ENCODE assay signal across 1 cellular context in the genomic region with DNA sequence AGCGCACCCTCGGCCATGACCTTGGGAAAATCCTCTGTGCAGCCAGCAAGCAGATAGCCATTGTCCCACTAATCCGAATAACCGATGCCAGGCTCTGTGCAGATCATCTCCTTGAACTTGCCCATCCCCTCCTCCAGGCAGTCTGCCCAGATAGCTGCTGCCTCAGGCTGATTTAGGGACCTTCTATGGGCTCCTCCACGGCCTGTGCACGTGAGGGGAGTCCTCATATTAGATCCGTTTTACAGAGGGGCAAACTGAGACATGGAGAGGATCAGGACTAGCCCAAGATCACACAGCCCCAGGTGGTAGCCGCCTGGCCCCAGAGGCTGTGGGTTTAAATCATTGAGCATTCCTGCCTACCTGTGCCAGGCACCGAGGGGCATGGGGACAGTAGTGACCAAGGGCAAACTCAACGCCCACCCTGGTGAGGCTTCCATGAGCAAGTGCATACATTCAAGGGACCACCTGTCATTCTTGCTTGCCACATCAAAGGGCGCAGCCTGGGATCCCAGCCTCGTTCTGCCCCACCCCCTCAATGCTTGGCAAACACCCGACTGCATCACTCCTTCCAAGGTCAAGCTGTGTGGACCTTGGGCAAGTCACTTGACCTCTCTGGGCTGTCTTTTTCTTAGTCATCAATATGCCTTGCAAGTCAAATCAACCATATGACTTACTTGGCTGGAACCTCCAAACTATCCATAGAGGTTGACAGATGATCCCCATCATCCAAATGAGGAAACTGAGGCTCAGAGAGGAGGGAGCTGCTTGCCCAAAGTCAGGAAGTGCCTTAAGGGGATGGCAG.
A peak's percentile ranks its signal among the peaks of the same experiment; 100 is the strongest.
TF ChIP-seq lines count a peak whose summit lies in the region.

No MANE protein-coding gene starts in this region.

TF ChIP-seq in HepG2, 621 proteins besides CTCF, POLR2A, EP300 and RAD21 (continued from another document and continues in another):
- TF ChIP-seq, protein P1, sequence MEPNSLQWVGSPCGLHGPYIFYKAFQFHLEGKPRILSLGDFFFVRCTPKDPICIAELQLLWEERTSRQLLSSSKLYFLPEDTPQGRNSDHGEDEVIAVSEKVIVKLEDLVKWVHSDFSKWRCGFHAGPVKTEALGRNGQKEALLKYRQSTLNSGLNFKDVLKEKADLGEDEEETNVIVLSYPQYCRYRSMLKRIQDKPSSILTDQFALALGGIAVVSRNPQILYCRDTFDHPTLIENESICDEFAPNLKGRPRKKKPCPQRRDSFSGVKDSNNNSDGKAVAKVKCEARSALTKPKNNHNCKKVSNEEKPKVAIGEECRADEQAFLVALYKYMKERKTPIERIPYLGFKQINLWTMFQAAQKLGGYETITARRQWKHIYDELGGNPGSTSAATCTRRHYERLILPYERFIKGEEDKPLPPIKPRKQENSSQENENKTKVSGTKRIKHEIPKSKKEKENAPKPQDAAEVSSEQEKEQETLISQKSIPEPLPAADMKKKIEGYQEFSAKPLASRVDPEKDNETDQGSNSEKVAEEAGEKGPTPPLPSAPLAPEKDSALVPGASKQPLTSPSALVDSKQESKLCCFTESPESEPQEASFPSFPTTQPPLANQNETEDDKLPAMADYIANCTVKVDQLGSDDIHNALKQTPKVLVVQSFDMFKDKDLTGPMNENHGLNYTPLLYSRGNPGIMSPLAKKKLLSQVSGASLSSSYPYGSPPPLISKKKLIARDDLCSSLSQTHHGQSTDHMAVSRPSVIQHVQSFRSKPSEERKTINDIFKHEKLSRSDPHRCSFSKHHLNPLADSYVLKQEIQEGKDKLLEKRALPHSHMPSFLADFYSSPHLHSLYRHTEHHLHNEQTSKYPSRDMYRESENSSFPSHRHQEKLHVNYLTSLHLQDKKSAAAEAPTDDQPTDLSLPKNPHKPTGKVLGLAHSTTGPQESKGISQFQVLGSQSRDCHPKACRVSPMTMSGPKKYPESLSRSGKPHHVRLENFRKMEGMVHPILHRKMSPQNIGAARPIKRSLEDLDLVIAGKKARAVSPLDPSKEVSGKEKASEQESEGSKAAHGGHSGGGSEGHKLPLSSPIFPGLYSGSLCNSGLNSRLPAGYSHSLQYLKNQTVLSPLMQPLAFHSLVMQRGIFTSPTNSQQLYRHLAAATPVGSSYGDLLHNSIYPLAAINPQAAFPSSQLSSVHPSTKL (CRISPR knock-in tag; IDR thresholded peaks at IDR 0.05) = peak; percentile 34
- TF ChIP-seq, protein P2, sequence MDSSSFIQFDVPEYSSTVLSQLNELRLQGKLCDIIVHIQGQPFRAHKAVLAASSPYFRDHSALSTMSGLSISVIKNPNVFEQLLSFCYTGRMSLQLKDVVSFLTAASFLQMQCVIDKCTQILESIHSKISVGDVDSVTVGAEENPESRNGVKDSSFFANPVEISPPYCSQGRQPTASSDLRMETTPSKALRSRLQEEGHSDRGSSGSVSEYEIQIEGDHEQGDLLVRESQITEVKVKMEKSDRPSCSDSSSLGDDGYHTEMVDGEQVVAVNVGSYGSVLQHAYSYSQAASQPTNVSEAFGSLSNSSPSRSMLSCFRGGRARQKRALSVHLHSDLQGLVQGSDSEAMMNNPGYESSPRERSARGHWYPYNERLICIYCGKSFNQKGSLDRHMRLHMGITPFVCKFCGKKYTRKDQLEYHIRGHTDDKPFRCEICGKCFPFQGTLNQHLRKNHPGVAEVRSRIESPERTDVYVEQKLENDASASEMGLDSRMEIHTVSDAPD (CRISPR knock-in tag; IDR thresholded peaks at IDR 0.05) = 0 out of 2 replicates have a peak, but pooled peaks have one; percentile 43
- TF ChIP-seq, protein P3, sequence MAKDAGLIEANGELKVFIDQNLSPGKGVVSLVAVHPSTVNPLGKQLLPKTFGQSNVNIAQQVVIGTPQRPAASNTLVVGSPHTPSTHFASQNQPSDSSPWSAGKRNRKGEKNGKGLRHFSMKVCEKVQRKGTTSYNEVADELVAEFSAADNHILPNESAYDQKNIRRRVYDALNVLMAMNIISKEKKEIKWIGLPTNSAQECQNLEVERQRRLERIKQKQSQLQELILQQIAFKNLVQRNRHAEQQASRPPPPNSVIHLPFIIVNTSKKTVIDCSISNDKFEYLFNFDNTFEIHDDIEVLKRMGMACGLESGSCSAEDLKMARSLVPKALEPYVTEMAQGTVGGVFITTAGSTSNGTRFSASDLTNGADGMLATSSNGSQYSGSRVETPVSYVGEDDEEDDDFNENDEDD (CRISPR knock-in tag; IDR thresholded peaks at IDR 0.05; ENCODE audit: borderline replicate concordance) = peak; percentile 8; the same call in 1 of the 2 replicates
- TF ChIP-seq, protein P4, sequence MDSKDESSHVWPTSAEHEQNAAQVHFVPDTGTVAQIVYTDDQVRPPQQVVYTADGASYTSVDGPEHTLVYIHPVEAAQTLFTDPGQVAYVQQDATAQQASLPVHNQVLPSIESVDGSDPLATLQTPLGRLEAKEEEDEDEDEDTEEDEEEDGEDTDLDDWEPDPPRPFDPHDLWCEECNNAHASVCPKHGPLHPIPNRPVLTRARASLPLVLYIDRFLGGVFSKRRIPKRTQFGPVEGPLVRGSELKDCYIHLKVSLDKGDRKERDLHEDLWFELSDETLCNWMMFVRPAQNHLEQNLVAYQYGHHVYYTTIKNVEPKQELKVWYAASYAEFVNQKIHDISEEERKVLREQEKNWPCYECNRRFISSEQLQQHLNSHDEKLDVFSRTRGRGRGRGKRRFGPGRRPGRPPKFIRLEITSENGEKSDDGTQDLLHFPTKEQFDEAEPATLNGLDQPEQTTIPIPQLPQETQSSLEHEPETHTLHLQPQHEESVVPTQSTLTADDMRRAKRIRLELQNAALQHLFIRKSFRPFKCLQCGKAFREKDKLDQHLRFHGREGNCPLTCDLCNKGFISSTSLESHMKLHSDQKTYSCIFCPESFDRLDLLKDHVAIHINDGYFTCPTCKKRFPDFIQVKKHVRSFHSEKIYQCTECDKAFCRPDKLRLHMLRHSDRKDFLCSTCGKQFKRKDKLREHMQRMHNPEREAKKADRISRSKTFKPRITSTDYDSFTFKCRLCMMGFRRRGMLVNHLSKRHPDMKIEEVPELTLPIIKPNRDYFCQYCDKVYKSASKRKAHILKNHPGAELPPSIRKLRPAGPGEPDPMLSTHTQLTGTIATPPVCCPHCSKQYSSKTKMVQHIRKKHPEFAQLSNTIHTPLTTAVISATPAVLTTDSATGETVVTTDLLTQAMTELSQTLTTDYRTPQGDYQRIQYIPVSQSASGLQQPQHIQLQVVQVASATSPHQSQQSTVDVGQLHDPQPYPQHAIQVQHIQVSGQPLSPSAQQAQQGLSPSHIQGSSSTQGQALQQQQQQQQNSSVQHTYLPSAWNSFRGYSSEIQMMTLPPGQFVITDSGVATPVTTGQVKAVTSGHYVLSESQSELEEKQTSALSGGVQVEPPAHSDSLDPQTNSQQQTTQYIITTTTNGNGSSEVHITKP (CRISPR knock-in tag; IDR thresholded peaks at IDR 0.05; ENCODE audit: low read depth) = no peak; the same call in 1 of the 2 replicates
- TF ChIP-seq CBFB (CRISPR knock-in tag; IDR thresholded peaks at IDR 0.05) (peak; percentile 98), POLR2G (IDR thresholded peaks at IDR 0.05; ENCODE audit: low read depth, low read length) (0 out of 2 replicates have a peak, but pooled peaks have one; percentile 5), MEIS2 (CRISPR knock-in tag; IDR thresholded peaks at IDR 0.05) (peak; percentile 51; the same call in 1 of the 2 replicates), HDAC1 (CRISPR knock-in tag; IDR thresholded peaks at IDR 0.05) (peak; percentile 9; the same call in 1 of the 2 replicates), SOX5 (CRISPR knock-in tag; IDR thresholded peaks at IDR 0.05; ENCODE audit: borderline replicate concordance) (0 out of 2 replicates have a peak, but pooled peaks have one; percentile 26), ZBTB7A (CRISPR knock-in tag; IDR thresholded peaks at IDR 0.05) (peak; percentile 75), ZNF317 (CRISPR knock-in tag; IDR thresholded peaks at IDR 0.05) (0 out of 2 replicates have a peak, but pooled peaks have one; percentile 2), ZSCAN29 (CRISPR knock-in tag; conservative IDR thresholded peaks at IDR 0.05) (0 out of 2 replicates have a peak, but pooled peaks have one; percentile 14), ZNF326 (CRISPR knock-in tag; IDR thresholded peaks at IDR 0.05; ENCODE audit: borderline replicate concordance) (no peak), RARA (CRISPR knock-in tag; IDR thresholded peaks at IDR 0.05) (peak; percentile 46; the same call in 1 of the 2 replicates), ASH2L (IDR thresholded peaks at IDR 0.05; ENCODE audit: insufficient read length, low read depth, low read length) (peak; percentile 57), ZNF788 (CRISPR knock-in tag; IDR thresholded peaks at IDR 0.05; ENCODE audit: borderline replicate concordance) (peak; percentile 18; the same call in 1 of the 2 replicates), ZNF292 (CRISPR knock-in tag; IDR thresholded peaks at IDR 0.05; ENCODE audit: borderline replicate concordance, low read depth) (0 out of 2 replicates have a peak, but pooled peaks have one; percentile 26), FOXA1 (IDR thresholded peaks at IDR 0.05) (no peak), FOXA1 (CRISPR knock-in tag; IDR thresholded peaks at IDR 0.05) (peak; percentile 79), STAG1 (CRISPR knock-in tag; IDR thresholded peaks at IDR 0.05) (no peak), MTA1 (CRISPR knock-in tag; IDR thresholded peaks at IDR 0.05; ENCODE audit: borderline replicate concordance) (peak; percentile 27; the same call in 1 of the 2 replicates), DPF2 (CRISPR knock-in tag; IDR thresholded peaks at IDR 0.05; ENCODE audit: borderline replicate concordance, low read depth) (peak; percentile 42; the same call in 1 of the 2 replicates), ZFP36 (IDR thresholded peaks at IDR 0.05; ENCODE audit: borderline replicate concordance, low read depth, low read length, partially characterized antibody) (peak; percentile 90), EED (CRISPR knock-in tag; IDR thresholded peaks at IDR 0.05) (0 out of 2 replicates have a peak, but pooled peaks have one; percentile 35), TCF7 (IDR thresholded peaks at IDR 0.05; ENCODE audit: low read depth) (peak; percentile 90), SIN3A (IDR thresholded peaks at IDR 0.05; ENCODE audit: borderline replicate concordance, low read depth, low read length) (no peak)
- TF ChIP-seq, protein P5, sequence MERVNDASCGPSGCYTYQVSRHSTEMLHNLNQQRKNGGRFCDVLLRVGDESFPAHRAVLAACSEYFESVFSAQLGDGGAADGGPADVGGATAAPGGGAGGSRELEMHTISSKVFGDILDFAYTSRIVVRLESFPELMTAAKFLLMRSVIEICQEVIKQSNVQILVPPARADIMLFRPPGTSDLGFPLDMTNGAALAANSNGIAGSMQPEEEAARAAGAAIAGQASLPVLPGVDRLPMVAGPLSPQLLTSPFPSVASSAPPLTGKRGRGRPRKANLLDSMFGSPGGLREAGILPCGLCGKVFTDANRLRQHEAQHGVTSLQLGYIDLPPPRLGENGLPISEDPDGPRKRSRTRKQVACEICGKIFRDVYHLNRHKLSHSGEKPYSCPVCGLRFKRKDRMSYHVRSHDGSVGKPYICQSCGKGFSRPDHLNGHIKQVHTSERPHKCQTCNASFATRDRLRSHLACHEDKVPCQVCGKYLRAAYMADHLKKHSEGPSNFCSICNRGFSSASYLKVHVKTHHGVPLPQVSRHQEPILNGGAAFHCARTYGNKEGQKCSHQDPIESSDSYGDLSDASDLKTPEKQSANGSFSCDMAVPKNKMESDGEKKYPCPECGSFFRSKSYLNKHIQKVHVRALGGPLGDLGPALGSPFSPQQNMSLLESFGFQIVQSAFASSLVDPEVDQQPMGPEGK (CRISPR knock-in tag; IDR thresholded peaks at IDR 0.05) = peak; percentile 65
- TF ChIP-seq, protein P6, sequence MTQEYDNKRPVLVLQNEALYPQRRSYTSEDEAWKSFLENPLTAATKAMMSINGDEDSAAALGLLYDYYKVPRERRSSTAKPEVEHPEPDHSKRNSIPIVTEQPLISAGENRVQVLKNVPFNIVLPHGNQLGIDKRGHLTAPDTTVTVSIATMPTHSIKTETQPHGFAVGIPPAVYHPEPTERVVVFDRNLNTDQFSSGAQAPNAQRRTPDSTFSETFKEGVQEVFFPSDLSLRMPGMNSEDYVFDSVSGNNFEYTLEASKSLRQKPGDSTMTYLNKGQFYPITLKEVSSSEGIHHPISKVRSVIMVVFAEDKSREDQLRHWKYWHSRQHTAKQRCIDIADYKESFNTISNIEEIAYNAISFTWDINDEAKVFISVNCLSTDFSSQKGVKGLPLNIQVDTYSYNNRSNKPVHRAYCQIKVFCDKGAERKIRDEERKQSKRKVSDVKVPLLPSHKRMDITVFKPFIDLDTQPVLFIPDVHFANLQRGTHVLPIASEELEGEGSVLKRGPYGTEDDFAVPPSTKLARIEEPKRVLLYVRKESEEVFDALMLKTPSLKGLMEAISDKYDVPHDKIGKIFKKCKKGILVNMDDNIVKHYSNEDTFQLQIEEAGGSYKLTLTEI (CRISPR knock-in tag; conservative IDR thresholded peaks at IDR 0.05) = no peak
- TF ChIP-seq, protein P7, sequence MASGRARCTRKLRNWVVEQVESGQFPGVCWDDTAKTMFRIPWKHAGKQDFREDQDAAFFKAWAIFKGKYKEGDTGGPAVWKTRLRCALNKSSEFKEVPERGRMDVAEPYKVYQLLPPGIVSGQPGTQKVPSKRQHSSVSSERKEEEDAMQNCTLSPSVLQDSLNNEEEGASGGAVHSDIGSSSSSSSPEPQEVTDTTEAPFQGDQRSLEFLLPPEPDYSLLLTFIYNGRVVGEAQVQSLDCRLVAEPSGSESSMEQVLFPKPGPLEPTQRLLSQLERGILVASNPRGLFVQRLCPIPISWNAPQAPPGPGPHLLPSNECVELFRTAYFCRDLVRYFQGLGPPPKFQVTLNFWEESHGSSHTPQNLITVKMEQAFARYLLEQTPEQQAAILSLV (CRISPR knock-in tag; IDR thresholded peaks at IDR 0.05; ENCODE audit: borderline replicate concordance) = no peak
- TF ChIP-seq, protein P8, sequence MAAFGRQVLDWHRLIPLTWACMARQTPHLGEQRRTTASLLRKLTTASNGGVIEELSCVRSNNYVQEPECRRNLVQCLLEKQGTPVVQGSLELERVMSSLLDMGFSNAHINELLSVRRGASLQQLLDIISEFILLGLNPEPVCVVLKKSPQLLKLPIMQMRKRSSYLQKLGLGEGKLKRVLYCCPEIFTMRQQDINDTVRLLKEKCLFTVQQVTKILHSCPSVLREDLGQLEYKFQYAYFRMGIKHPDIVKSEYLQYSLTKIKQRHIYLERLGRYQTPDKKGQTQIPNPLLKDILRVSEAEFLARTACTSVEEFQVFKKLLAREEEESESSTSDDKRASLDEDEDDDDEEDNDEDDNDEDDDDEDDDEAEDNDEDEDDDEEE (CRISPR knock-in tag; IDR thresholded peaks at IDR 0.05) = no peak
